In genomic region chr17:83109793-83110645, GRCh38 we compare ENCODE assay signal across 9 cellular contexts. TPM values are rescaled to one million over a fixed set of nuclear protein-coding genes. Genes with fewer than 3 reads are reported as not detected.
DNase-seq lines count a peak whose midpoint lies in the region; ATAC-seq and TF ChIP-seq lines count a peak whose summit lies in the region.
"Had no signal": no experiment of that assay in that cellular context is flagged by ENCODE, and none has a peak within 500 bp of the region (broad histone marks: within the 10 kb centered on the region; RNA-seq: fewer than 3 reads in every experiment).

No MANE protein-coding gene starts in this region.

- POLR2A ChIA-PET in activated CD8-positive, alpha-beta T cell treated with anti-CD3 and anti-CD28 coated beads, Interleukin-2, amount 10 ng/mL, durations not matched to agents 7 days and 5 days (lab: Charles Lee) = interaction anchor here (0.6 kb wide), 1 partner anchor 34 kb away, joined by 3 read pairs; no protein-coding TSS in a partner anchor

- H3K9me3 ChIP-seq in SK-N-MC (ENCODE audit: low read depth, low read length) (no peaks in the 10 kb centered on the region), gastrocnemius medialis (no peaks in the 10 kb centered on the region)

- H3K4me1 Mint-ChIP-seq in activated CD8-positive, alpha-beta T cell treated with anti-CD3 and anti-CD28 coated beads, Interleukin-2, amount 10 ng/mL, durations not matched to agents 7 days and 5 days (ENCODE audit: low read depth) = no peaks in the 10 kb centered on the region

- no peak overlapping the region for H3K4me3 Mint-ChIP-seq in activated CD8-positive, alpha-beta T cell treated with anti-CD3 and anti-CD28 coated beads, Interleukin-2, amount 10 ng/mL, durations not matched to agents 7 days and 5 days

- intact Hi-C loops in gastrocnemius medialis (cut with DNase I; ENCODE audit: low total_unique reads) = no loop called here

- no peak overlapping the region for H3K27ac Mint-ChIP-seq in activated CD8-positive, alpha-beta T cell treated with anti-CD3 and anti-CD28 coated beads, Interleukin-2, amount 10 ng/mL, durations not matched to agents 7 days and 5 days

- no peaks in the 10 kb centered on the region for H3K27me3 Mint-ChIP-seq in activated CD8-positive, alpha-beta T cell treated with anti-CD3 and anti-CD28 coated beads, Interleukin-2, amount 10 ng/mL, durations not matched to agents 7 days and 5 days (ENCODE audit: low read depth)

- in situ Hi-C loops in gastrocnemius medialis (cut with MboI; ENCODE audit: low sequenced_read_pairs in 4 of 4) = no loop called here

- DNase-seq in GM04503 (ENCODE audit: low read depth) (peak; percentile 90), SK-N-MC (ENCODE audit: low read depth, low spot score) (peak; percentile 45), glomerular visceral epithelial cell (ENCODE audit: extremely low spot score) (peak; percentile 98), gastrocnemius medialis (peak in 1 of 2 donors; percentile 57), NCI-H1417 (lab: John Stamatoyannopoulos, UW) (no peak)
- no peak for DNase-seq in activated CD8-positive, alpha-beta T cell treated with anti-CD3 and anti-CD28 coated beads, Interleukin-2, amount 10 ng/mL, durations not matched to agents 7 days and 5 days
- DNase-seq: activated CD4-positive, alpha-beta T cell treated with anti-CD3 and anti-CD28 coated beads, Interleukin-2, amount 50 U/mL, for 1 hour had no signal

- TF ChIP-seq CTCF in gastrocnemius medialis (IDR thresholded peaks at IDR 0.05 in 4 of 5, conservative IDR thresholded peaks at IDR 0.05 in 1 of 5) = no peak

- TF ChIP-seq POLR2A in gastrocnemius medialis (IDR thresholded peaks at IDR 0.05) = no peak

- H3K9ac ChIP-seq in SK-N-MC (ENCODE audit: insufficient read length) = peak overlapping the region; percentile 74

- H3K27me3 ChIP-seq in gastrocnemius medialis = peaks cover 26 to 55% (median 38%) of the 10 kb centered on the region in 3 donors

- H3K36me3 ChIP-seq in SK-N-MC (ENCODE audit: insufficient read depth, low read length) (no peaks in the 10 kb centered on the region), gastrocnemius medialis (no peaks in the 10 kb centered on the region)

- no peaks in the 10 kb centered on the region for H3K36me3 Mint-ChIP-seq in activated CD8-positive, alpha-beta T cell treated with anti-CD3 and anti-CD28 coated beads, Interleukin-2, amount 10 ng/mL, durations not matched to agents 7 days and 5 days (ENCODE audit: low read depth)

- H3K27ac ChIP-seq in SK-N-MC (peak overlapping the region; percentile 88), gastrocnemius medialis (no peak overlapping the region)

- H3K9me3 Mint-ChIP-seq in activated CD8-positive, alpha-beta T cell treated with anti-CD3 and anti-CD28 coated beads, Interleukin-2, amount 10 ng/mL, durations not matched to agents 7 days and 5 days (ENCODE audit: insufficient read depth) = no peaks in the 10 kb centered on the region

- H3K4me3 ChIP-seq in SK-N-MC (peak overlapping the region; percentile 78), gastrocnemius medialis (no peak overlapping the region)

- H3K4me1 ChIP-seq in gastrocnemius medialis = no peaks in the 10 kb centered on the region

- ATAC-seq in gastrocnemius medialis = peak; percentile 31 to 52
- no peak for ATAC-seq in GM19035 (IDR thresholded peaks at IDR 0.05; ENCODE audit: unreplicated experiment)
- ATAC-seq in activated CD8-positive, alpha-beta T cell treated with anti-CD3 and anti-CD28 coated beads, Interleukin-2, amount 10 ng/mL, durations not matched to agents 7 days and 5 days = no peak
- ATAC-seq in GM18868 (IDR thresholded peaks at IDR 0.05; ENCODE audit: unreplicated experiment) = no peak

- CTCF ChIA-PET in activated CD8-positive, alpha-beta T cell treated with anti-CD3 and anti-CD28 coated beads, Interleukin-2, amount 10 ng/mL, durations not matched to agents 7 days and 5 days (lab: Charles Lee) = interaction anchor here (0.7 kb wide), 1 partner anchor 8 kb away, joined by 3 read pairs; no protein-coding TSS in a partner anchor

RNA-seq across cellular contexts. Expression of gene METRNL, which starts 30.6 kb away (rescaled TPM):
- total RNA-seq in gastrocnemius medialis = 10 to 100 TPM in 3 of 4 donors, 1 to 10 TPM in 1; 6.6 to 19.7 (median 11.1) TPM
- 1 to 10 TPM; 3.0 to 4.8 TPM for total RNA-seq in activated CD8-positive, alpha-beta T cell treated with anti-CD3 and anti-CD28 coated beads, Interleukin-2, amount 10 ng/mL, durations not matched to agents 7 days and 5 days

Comparison
In these comparisons a context has a peak if more than half of its experiments do, and no peak if none do; other contexts are left out.
1. DNase-seq: peak in GM04503 (single experiment), SK-N-MC (single experiment) and glomerular visceral epithelial cell (single experiment); none in NCI-H1417 (0 of 3) and activated CD8-positive, alpha-beta T cell treated with anti-CD3 and anti-CD28 coated beads, Interleukin-2, amount 10 ng/mL, durations not matched to agents 7 days and 5 days (single experiment).
2. ATAC-seq: peak in gastrocnemius medialis (2 of 2); none in GM19035 (single experiment), activated CD8-positive, alpha-beta T cell treated with anti-CD3 and anti-CD28 coated beads, Interleukin-2, amount 10 ng/mL, durations not matched to agents 7 days and 5 days (single experiment) and GM18868 (single experiment).